Comparison of ENCODE assay signal across 1 cellular context in genomic region chr17:4209611-4210010, GRCh38.
A peak's percentile ranks its signal among the peaks of the same experiment; 100 is the strongest.
TF ChIP-seq lines count a peak whose summit lies in the region.

No MANE protein-coding gene starts in this region.

TF ChIP-seq in liver, 16 proteins besides CTCF, POLR2A, EP300 and RAD21 (continued from another document):
- TF ChIP-seq, protein P1, sequence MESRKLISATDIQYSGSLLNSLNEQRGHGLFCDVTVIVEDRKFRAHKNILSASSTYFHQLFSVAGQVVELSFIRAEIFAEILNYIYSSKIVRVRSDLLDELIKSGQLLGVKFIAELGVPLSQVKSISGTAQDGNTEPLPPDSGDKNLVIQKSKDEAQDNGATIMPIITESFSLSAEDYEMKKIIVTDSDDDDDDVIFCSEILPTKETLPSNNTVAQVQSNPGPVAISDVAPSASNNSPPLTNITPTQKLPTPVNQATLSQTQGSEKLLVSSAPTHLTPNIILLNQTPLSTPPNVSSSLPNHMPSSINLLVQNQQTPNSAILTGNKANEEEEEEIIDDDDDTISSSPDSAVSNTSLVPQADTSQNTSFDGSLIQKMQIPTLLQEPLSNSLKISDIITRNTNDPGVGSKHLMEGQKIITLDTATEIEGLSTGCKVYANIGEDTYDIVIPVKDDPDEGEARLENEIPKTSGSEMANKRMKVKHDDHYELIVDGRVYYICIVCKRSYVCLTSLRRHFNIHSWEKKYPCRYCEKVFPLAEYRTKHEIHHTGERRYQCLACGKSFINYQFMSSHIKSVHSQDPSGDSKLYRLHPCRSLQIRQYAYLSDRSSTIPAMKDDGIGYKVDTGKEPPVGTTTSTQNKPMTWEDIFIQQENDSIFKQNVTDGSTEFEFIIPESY (IDR thresholded peaks at IDR 0.05), result peak; percentile 84
- TF ChIP-seq HNF4A (conservative IDR thresholded peaks at IDR 0.05), result peak; percentile 73 to 87
- peak; percentile 58 for TF ChIP-seq YY1 (IDR thresholded peaks at IDR 0.05)
